In the genomic region with DNA sequence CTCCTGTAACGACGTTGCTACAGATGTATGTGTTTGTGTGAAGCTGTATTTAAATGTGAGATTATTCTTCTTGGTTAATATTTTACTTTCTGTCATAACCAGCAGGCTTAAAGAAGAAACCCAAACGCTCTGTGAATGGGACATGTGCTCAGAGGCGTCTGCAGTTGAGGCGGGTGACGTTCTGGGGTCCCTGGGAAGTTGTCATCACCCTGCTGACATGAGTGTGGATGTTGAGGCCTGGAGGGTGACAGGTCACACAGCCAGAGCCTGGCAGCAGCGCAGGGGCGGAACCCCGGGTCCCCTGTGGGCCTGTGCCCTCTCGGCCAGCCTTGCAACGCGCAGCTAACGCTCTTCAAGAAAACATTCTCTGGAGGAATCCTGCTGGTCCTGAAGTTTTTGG, we compare ENCODE assay signal across 1 cellular context.
TF ChIP-seq lines count a peak whose summit lies in the region.

No MANE protein-coding gene starts in this region.

TF ChIP-seq in SK-N-SH, 30 proteins besides CTCF, POLR2A, EP300 and RAD21 (continued from another document):
- TF ChIP-seq, protein P1, sequence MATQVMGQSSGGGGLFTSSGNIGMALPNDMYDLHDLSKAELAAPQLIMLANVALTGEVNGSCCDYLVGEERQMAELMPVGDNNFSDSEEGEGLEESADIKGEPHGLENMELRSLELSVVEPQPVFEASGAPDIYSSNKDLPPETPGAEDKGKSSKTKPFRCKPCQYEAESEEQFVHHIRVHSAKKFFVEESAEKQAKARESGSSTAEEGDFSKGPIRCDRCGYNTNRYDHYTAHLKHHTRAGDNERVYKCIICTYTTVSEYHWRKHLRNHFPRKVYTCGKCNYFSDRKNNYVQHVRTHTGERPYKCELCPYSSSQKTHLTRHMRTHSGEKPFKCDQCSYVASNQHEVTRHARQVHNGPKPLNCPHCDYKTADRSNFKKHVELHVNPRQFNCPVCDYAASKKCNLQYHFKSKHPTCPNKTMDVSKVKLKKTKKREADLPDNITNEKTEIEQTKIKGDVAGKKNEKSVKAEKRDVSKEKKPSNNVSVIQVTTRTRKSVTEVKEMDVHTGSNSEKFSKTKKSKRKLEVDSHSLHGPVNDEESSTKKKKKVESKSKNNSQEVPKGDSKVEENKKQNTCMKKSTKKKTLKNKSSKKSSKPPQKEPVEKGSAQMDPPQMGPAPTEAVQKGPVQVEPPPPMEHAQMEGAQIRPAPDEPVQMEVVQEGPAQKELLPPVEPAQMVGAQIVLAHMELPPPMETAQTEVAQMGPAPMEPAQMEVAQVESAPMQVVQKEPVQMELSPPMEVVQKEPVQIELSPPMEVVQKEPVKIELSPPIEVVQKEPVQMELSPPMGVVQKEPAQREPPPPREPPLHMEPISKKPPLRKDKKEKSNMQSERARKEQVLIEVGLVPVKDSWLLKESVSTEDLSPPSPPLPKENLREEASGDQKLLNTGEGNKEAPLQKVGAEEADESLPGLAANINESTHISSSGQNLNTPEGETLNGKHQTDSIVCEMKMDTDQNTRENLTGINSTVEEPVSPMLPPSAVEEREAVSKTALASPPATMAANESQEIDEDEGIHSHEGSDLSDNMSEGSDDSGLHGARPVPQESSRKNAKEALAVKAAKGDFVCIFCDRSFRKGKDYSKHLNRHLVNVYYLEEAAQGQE (IDR thresholded peaks at IDR 0.05; ENCODE audit: low read depth, low read length) = no peak
- TF ChIP-seq SIN3A (IDR thresholded peaks at IDR 0.05; ENCODE audit: borderline replicate concordance, low read depth, low read length) (no peak), FOXM1 (IDR thresholded peaks at IDR 0.05; ENCODE audit: low read depth) (no peak), GABPA (IDR thresholded peaks at IDR 0.05; ENCODE audit: low read depth) (no peak), MXI1 (IDR thresholded peaks at IDR 0.05; ENCODE audit: low read depth, low read length) (no peak)
- TF ChIP-seq, protein P2, sequence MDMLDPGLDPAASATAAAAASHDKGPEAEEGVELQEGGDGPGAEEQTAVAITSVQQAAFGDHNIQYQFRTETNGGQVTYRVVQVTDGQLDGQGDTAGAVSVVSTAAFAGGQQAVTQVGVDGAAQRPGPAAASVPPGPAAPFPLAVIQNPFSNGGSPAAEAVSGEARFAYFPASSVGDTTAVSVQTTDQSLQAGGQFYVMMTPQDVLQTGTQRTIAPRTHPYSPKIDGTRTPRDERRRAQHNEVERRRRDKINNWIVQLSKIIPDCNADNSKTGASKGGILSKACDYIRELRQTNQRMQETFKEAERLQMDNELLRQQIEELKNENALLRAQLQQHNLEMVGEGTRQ (IDR thresholded peaks at IDR 0.05; ENCODE audit: borderline replicate concordance, low read depth, low read length) = no peak
